Comparison of ENCODE assay signal across 11 cellular contexts in genomic region chr2:120825370-120826259, GRCh38.
A peak's percentile ranks its signal among the peaks of the same experiment; 100 is the strongest.
DNase-seq lines count a peak whose midpoint lies in the region; ATAC-seq, FAIRE-seq and TF ChIP-seq lines count a peak whose summit lies in the region.
"Had no signal": no experiment of that assay in that cellular context is flagged by ENCODE, and none has a peak within 500 bp of the region (broad histone marks: within the 10 kb centered on the region; RNA-seq: fewer than 3 reads in every experiment).

No MANE protein-coding gene starts in this region.

- peak; percentile 42 for FAIRE-seq in HTR-8/SVneo (lab: Jason Lieb, UNC)
- FAIRE-seq: GM18507 had no signal

- POLR2A ChIA-PET in WTC11 (lab: Charles Lee), result no interaction called here

- H3K27ac Mint-ChIP-seq in WTC11, result peak overlapping the region; percentile 94

- TF ChIP-seq CTCF in WTC11 (IDR thresholded peaks at IDR 0.05), result no peak
- TF ChIP-seq CTCF in gastrocnemius medialis (IDR thresholded peaks at IDR 0.05 in 4 of 5, conservative IDR thresholded peaks at IDR 0.05 in 1 of 5), result no peak
- TF ChIP-seq CTCF in ascending aorta (IDR thresholded peaks at IDR 0.05), result no peak

- no peaks in the 10 kb centered on the region for H3K27me3 Mint-ChIP-seq in WTC11 (ENCODE audit: low read depth)

- H3K9me3 Mint-ChIP-seq in WTC11, result no peaks in the 10 kb centered on the region
- H3K9me3 Mint-ChIP-seq: naive thymus-derived CD8-positive, alpha-beta T cell had no signal

- H3K4me1 ChIP-seq in gastrocnemius medialis (no peaks in the 10 kb centered on the region), ascending aorta (peaks cover 0 to 4% of the 10 kb centered on the region in 2 donors)

- H3K27me3 ChIP-seq in gastrocnemius medialis (peaks cover 0 to 2% (median 0%) of the 10 kb centered on the region in 3 donors), ascending aorta (no peaks in the 10 kb centered on the region)

- in situ Hi-C loops in gastrocnemius medialis (cut with MboI; ENCODE audit: low sequenced_read_pairs in 4 of 4), result no loop called here

- H3K9me3 ChIP-seq in gastrocnemius medialis (no peaks in the 10 kb centered on the region), ascending aorta (no peaks in the 10 kb centered on the region)

- CTCF ChIA-PET in WTC11 (lab: Charles Lee), result interaction anchor here (1.6 kb wide), 1 partner anchor 130 kb away, joined by 10 read pairs; no protein-coding TSS in a partner anchor

- H3K4me3 ChIP-seq in gastrocnemius medialis (no peak overlapping the region), ascending aorta (no peak overlapping the region)

- no peak for TF ChIP-seq POLR2A in gastrocnemius medialis (IDR thresholded peaks at IDR 0.05)

- H3K27ac ChIP-seq in gastrocnemius medialis, result no peak overlapping the region
- H3K27ac ChIP-seq in ascending aorta, result no peak overlapping the region

- intact Hi-C loops in left ventricle myocardium superior (cut with micrococcal nuclease), result no loop called here
- intact Hi-C loops in gastrocnemius medialis (cut with DNase I; ENCODE audit: low total_unique reads), result no loop called here
- intact Hi-C loops in ascending aorta (cut with DNase I), result no loop called here

- no peak for DNase-seq in HTR-8/SVneo (ENCODE audit: insufficient read length, low spot score)
- no peak for DNase-seq in WTC11 (ENCODE audit: low spot score)
- DNase-seq in left ventricle myocardium superior, result peak; percentile 87
- DNase-seq in gastrocnemius medialis, result peak in 1 of 2 donors; percentile 38
- DNase-seq in ascending aorta (ENCODE audit: low spot score in 2 of 2), result no peak
- DNase-seq: naive thymus-derived CD8-positive, alpha-beta T cell; stimulated activated naive CD8-positive, alpha-beta T cell treated with anti-CD3 and anti-CD28 coated beads, Interleukin-15, Interleukin-2, amounts not matched to agents 100 U/mL and 50 U/mL, for 24 hours had no signal

- no peaks in the 10 kb centered on the region for H3K36me3 ChIP-seq in gastrocnemius medialis
- no peaks in the 10 kb centered on the region for H3K36me3 ChIP-seq in ascending aorta

- no peak overlapping the region; the same call in 1 of the 2 replicates for H3K4me3 Mint-ChIP-seq in WTC11
- H3K4me3 Mint-ChIP-seq: naive thymus-derived CD8-positive, alpha-beta T cell had no signal

- H3K36me3 Mint-ChIP-seq in WTC11, result peaks cover 2% of the 10 kb centered on the region; the same call in 1 of the 2 replicates
- H3K36me3 Mint-ChIP-seq: naive thymus-derived CD8-positive, alpha-beta T cell had no signal

- ATAC-seq in WTC11 (peak; percentile 34), left ventricle myocardium superior (peak; percentile 90), gastrocnemius medialis (peak; percentile 14 to 40), GM18520 (IDR thresholded peaks at IDR 0.05; ENCODE audit: unreplicated experiment) (no peak), GM18498 (IDR thresholded peaks at IDR 0.05; ENCODE audit: unreplicated experiment) (no peak), HG03159 (IDR thresholded peaks at IDR 0.05; ENCODE audit: unreplicated experiment) (no peak)
- ATAC-seq: naive thymus-derived CD8-positive, alpha-beta T cell; stimulated activated naive CD8-positive, alpha-beta T cell treated with anti-CD3 and anti-CD28 coated beads, Interleukin-15, Interleukin-2, amounts not matched to agents 100 U/mL and 50 U/mL, for 24 hours had no signal

- peaks cover 66% of the 10 kb centered on the region for H3K4me1 Mint-ChIP-seq in WTC11
- H3K4me1 Mint-ChIP-seq: naive thymus-derived CD8-positive, alpha-beta T cell had no signal

TF ChIP-seq in WTC11, 78 proteins besides CTCF, POLR2A, EP300 and RAD21:
- TF ChIP-seq STAT6 (CRISPR knock-in tag; conservative IDR thresholded peaks at IDR 0.05; ENCODE audit: low read depth) (no peak), RORB (CRISPR knock-in tag; IDR thresholded peaks at IDR 0.05) (no peak), GABPB1 (CRISPR knock-in tag; IDR thresholded peaks at IDR 0.05) (no peak), ZNF423 (CRISPR knock-in tag; IDR thresholded peaks at IDR 0.05) (peak; percentile 98), GTF2I (CRISPR knock-in tag; conservative IDR thresholded peaks at IDR 0.05) (no peak), ZNF425 (CRISPR knock-in tag; conservative IDR thresholded peaks at IDR 0.05) (no peak), NFYB (CRISPR knock-in tag; conservative IDR thresholded peaks at IDR 0.05; ENCODE audit: low read depth) (no peak), FOXJ3 (CRISPR knock-in tag; IDR thresholded peaks at IDR 0.05; ENCODE audit: borderline replicate concordance) (no peak), ZBTB43 (CRISPR knock-in tag; IDR thresholded peaks at IDR 0.05) (peak; percentile 40; the same call in 1 of the 2 replicates)
TF ChIP-seq in WTC11: peak in this region for 2.

Comparison
In these comparisons a context has a peak if more than half of its experiments do, and no peak if none do; other contexts are left out.
1. ATAC-seq: peak in WTC11 (single experiment), left ventricle myocardium superior (single experiment) and gastrocnemius medialis (2 of 2); none in GM18520 (single experiment), GM18498 (single experiment) and HG03159 (single experiment).